ENCODE assay signal across 26 cellular contexts in genomic region chr15:39663684-39664083, GRCh38.
"Had no signal": no experiment of that assay in that cellular context is flagged by ENCODE, and none has a peak within 500 bp of the region (broad histone marks: within the 10 kb centered on the region; RNA-seq: fewer than 3 reads in every experiment).

No MANE protein-coding gene starts in this region.

- H3K27me3 ChIP-seq: cardiac muscle cell, heart left ventricle, stomach, suprapubic skin, tibial nerve had no signal

- H3K27ac Mint-ChIP-seq: activated CD4-positive, alpha-beta memory T cell treated with anti-CD3 and anti-CD28 coated beads, Interleukin-2, amount 10 ng/mL, durations not matched to agents 7 days and 5 days; activated CD4-positive, alpha-beta T cell treated with anti-CD3 and anti-CD28 coated beads, Interleukin-2, amount 10 ng/mL, durations not matched to agents 24 days and 14 days; activated naive CD4-positive, alpha-beta T cell treated with anti-CD3 and anti-CD28 coated beads, Interleukin-2, amount 10 ng/mL, durations not matched to agents 7 days and 5 days; activated T-cell treated with anti-CD3 and anti-CD28 coated beads, Interleukin-2, amount 50 U/mL, for 72 hours; dendritic cell treated with granulocyte-macrophage colony-stimulating factor and Interleukin-4, amounts not matched to agents 40 ng/mL and 50 ng/mL, for 4 days; natural killer cell; stimulated activated memory B cell treated with anti-CD40 and anti-IgM and Interleukin-4, amounts not matched to agents 10 μg/mL and 1 μg/mL and 100 μg/mL, for 72 hours; T-cell; T-helper 2 cell treated with Interferon-gamma antibody and Interleukin-4, amounts not matched to agents 5 μg/mL and 100 μg/mL, for 36 hours had no signal

- H3K9ac ChIP-seq: parathyroid adenoma had no signal

- H3K9me3 ChIP-seq: heart left ventricle, stomach, suprapubic skin, tibial nerve had no signal

- H3K4me1 Mint-ChIP-seq: activated CD4-positive, alpha-beta memory T cell treated with anti-CD3 and anti-CD28 coated beads, Interleukin-2, amount 10 ng/mL, durations not matched to agents 7 days and 5 days; activated CD4-positive, alpha-beta T cell treated with anti-CD3 and anti-CD28 coated beads, Interleukin-2, amount 10 ng/mL, durations not matched to agents 24 days and 14 days; activated naive CD4-positive, alpha-beta T cell treated with anti-CD3 and anti-CD28 coated beads, Interleukin-2, amount 10 ng/mL, durations not matched to agents 7 days and 5 days; stimulated activated memory B cell treated with anti-CD40 and anti-IgM and Interleukin-4, amounts not matched to agents 10 μg/mL and 1 μg/mL and 100 μg/mL, for 72 hours had no signal

- H3K4me1 ChIP-seq: parathyroid adenoma, suprapubic skin had no signal

- FAIRE-seq: endometrium, urothelium cell line had no signal

- H3K4me3 Mint-ChIP-seq: activated CD4-positive, alpha-beta memory T cell treated with anti-CD3 and anti-CD28 coated beads, Interleukin-2, amount 10 ng/mL, durations not matched to agents 7 days and 5 days; activated CD4-positive, alpha-beta T cell treated with anti-CD3 and anti-CD28 coated beads, Interleukin-2, amount 10 ng/mL, durations not matched to agents 24 days and 14 days; activated naive CD4-positive, alpha-beta T cell treated with anti-CD3 and anti-CD28 coated beads, Interleukin-2, amount 10 ng/mL, durations not matched to agents 7 days and 5 days; activated T-cell treated with anti-CD3 and anti-CD28 coated beads, Interleukin-2, amount 50 U/mL, for 72 hours; dendritic cell treated with granulocyte-macrophage colony-stimulating factor and Interleukin-4, amounts not matched to agents 40 ng/mL and 50 ng/mL, for 4 days; natural killer cell; stimulated activated memory B cell treated with anti-CD40 and anti-IgM and Interleukin-4, amounts not matched to agents 10 μg/mL and 1 μg/mL and 100 μg/mL, for 72 hours; T-cell; T-helper 2 cell treated with Interferon-gamma antibody and Interleukin-4, amounts not matched to agents 5 μg/mL and 100 μg/mL, for 36 hours had no signal

- DNase-seq: activated CD4-positive, alpha-beta memory T cell treated with anti-CD3 and anti-CD28 coated beads, Interleukin-2, amount 10 ng/mL, durations not matched to agents 7 days and 5 days; activated CD4-positive, alpha-beta T cell treated with anti-CD3 and anti-CD28 coated beads, Interleukin-2, amount 10 ng/mL, durations not matched to agents 24 days and 14 days; activated effector memory CD4-positive, alpha-beta T cell treated with Interleukin-2 at 50 U/mL for 16 hours; activated naive CD4-positive, alpha-beta T cell treated with anti-CD3 and anti-CD28 coated beads, Interleukin-2, amount 10 ng/mL, durations not matched to agents 7 days and 5 days; activated T-cell treated with anti-CD3 and anti-CD28 coated beads, Interleukin-2, amount 50 U/mL, for 72 hours; effector CD4-positive, alpha-beta T cell; heart left ventricle; kidney; natural killer cell; stimulated activated CD4-positive, alpha-beta T cell treated with anti-CD3 and anti-CD28 coated beads, Interleukin-15, amount 100 ng/mL, for 24 hours; stomach; T-cell had no signal

- H3K27ac ChIP-seq: cardiac muscle cell, heart left ventricle, parathyroid adenoma, stomach, suprapubic skin, tibial nerve, VCaP had no signal

- H3K36me3 ChIP-seq: cardiac muscle cell, heart left ventricle, stomach, suprapubic skin, tibial nerve had no signal

- H3K4me3 ChIP-seq: cardiac muscle cell, heart left ventricle, lung, smooth muscle cell, stomach, suprapubic skin, tibial nerve had no signal

- H3K9me3 Mint-ChIP-seq: activated CD4-positive, alpha-beta memory T cell treated with anti-CD3 and anti-CD28 coated beads, Interleukin-2, amount 10 ng/mL, durations not matched to agents 7 days and 5 days; activated naive CD4-positive, alpha-beta T cell treated with anti-CD3 and anti-CD28 coated beads, Interleukin-2, amount 10 ng/mL, durations not matched to agents 7 days and 5 days; activated T-cell treated with anti-CD3 and anti-CD28 coated beads, Interleukin-2, amount 50 U/mL, for 72 hours; dendritic cell treated with granulocyte-macrophage colony-stimulating factor and Interleukin-4, amounts not matched to agents 40 ng/mL and 50 ng/mL, for 4 days; natural killer cell; stimulated activated memory B cell treated with anti-CD40 and anti-IgM and Interleukin-4, amounts not matched to agents 10 μg/mL and 1 μg/mL and 100 μg/mL, for 72 hours; T-helper 2 cell treated with Interferon-gamma antibody and Interleukin-4, amounts not matched to agents 5 μg/mL and 100 μg/mL, for 36 hours had no signal

- H3K36me3 Mint-ChIP-seq: activated naive CD4-positive, alpha-beta T cell treated with anti-CD3 and anti-CD28 coated beads, Interleukin-2, amount 10 ng/mL, durations not matched to agents 7 days and 5 days; natural killer cell; stimulated activated memory B cell treated with anti-CD40 and anti-IgM and Interleukin-4, amounts not matched to agents 10 μg/mL and 1 μg/mL and 100 μg/mL, for 72 hours; T-cell had no signal

- ATAC-seq: activated CD4-positive, CD25-positive, alpha-beta regulatory T cell treated with anti-CD3 and anti-CD28 coated beads, Interleukin-2, amount 50 U/mL, for 24 hours; activated T-cell treated with anti-CD3 and anti-CD28 coated beads, Interleukin-2, amount 50 U/mL, for 72 hours; heart left ventricle; natural killer cell; sciatic nerve; stimulated activated memory B cell treated with anti-CD40 and anti-IgM and Interleukin-4, amounts not matched to agents 10 μg/mL and 1 μg/mL and 100 μg/mL, for 72 hours; T-cell had no signal
